In genomic region chr14:93033039-93033982, GRCh38 we compare ENCODE assay signal across 8 cellular contexts.
A peak's percentile ranks its signal among the peaks of the same experiment; 100 is the strongest.
DNase-seq lines count a peak whose midpoint lies in the region; ATAC-seq and TF ChIP-seq lines count a peak whose summit lies in the region.

No MANE protein-coding gene starts in this region.

- H3K27ac ChIP-seq in KOPT-K1 (ENCODE audit: low read depth, low read length, poor library complexity, severe bottlenecking) = peak overlapping the region; percentile 41
- H3K27ac ChIP-seq in esophagus squamous epithelium = peak overlapping the region in 3 of 4 donors; percentile 53 to 85 (median 57)
- no peak overlapping the region for H3K27ac ChIP-seq in aorta (ENCODE audit: low read depth in 1 of 2, low read length in 2 of 2)

- no peak overlapping the region for H3K4me3 Mint-ChIP-seq in activated CD4-positive, alpha-beta T cell treated with anti-CD3 and anti-CD28 coated beads, Interleukin-2, amount 10 ng/mL, durations not matched to agents 7 days and 5 days
- H3K4me3 Mint-ChIP-seq in stimulated activated naive CD8-positive, alpha-beta T cell treated with anti-CD3 and anti-CD28 coated beads, Interleukin-15, amount 100 ng/mL, for 72 hours = peak overlapping the region; percentile 52 to 74

- ATAC-seq in stimulated activated naive CD8-positive, alpha-beta T cell treated with anti-CD3 and anti-CD28 coated beads, Interleukin-15, amount 100 ng/mL, for 72 hours = peak; percentile 16
- ATAC-seq in aorta (ENCODE audit: low FRiP score) (no peak), HG03457 (IDR thresholded peaks at IDR 0.05; ENCODE audit: unreplicated experiment) (no peak)

- H3K27ac Mint-ChIP-seq in activated CD4-positive, alpha-beta T cell treated with anti-CD3 and anti-CD28 coated beads, Interleukin-2, amount 10 ng/mL, durations not matched to agents 7 days and 5 days = peak overlapping the region; percentile 86
- peak overlapping the region; percentile 84 to 93 for H3K27ac Mint-ChIP-seq in stimulated activated naive CD8-positive, alpha-beta T cell treated with anti-CD3 and anti-CD28 coated beads, Interleukin-15, amount 100 ng/mL, for 72 hours

- TF ChIP-seq CTCF in esophagus squamous epithelium (IDR thresholded peaks at IDR 0.05) = no peak

- H3K4me1 Mint-ChIP-seq in activated CD4-positive, alpha-beta T cell treated with anti-CD3 and anti-CD28 coated beads, Interleukin-2, amount 10 ng/mL, durations not matched to agents 7 days and 5 days = peaks cover 26% of the 10 kb centered on the region
- peaks cover 71% of the 10 kb centered on the region for H3K4me1 Mint-ChIP-seq in stimulated activated naive CD8-positive, alpha-beta T cell treated with anti-CD3 and anti-CD28 coated beads, Interleukin-15, amount 100 ng/mL, for 72 hours

- no peaks in the 10 kb centered on the region for H3K9me3 ChIP-seq in KOPT-K1 (ENCODE audit: insufficient read depth, low read length, poor library complexity, severe bottlenecking)
- no peaks in the 10 kb centered on the region for H3K9me3 ChIP-seq in esophagus squamous epithelium
- H3K9me3 ChIP-seq in aorta (ENCODE audit: control insufficient read depth, low read length) = no peaks in the 10 kb centered on the region

- no peaks in the 10 kb centered on the region for H3K27me3 Mint-ChIP-seq in activated CD4-positive, alpha-beta T cell treated with anti-CD3 and anti-CD28 coated beads, Interleukin-2, amount 10 ng/mL, durations not matched to agents 7 days and 5 days
- H3K27me3 Mint-ChIP-seq in stimulated activated naive CD8-positive, alpha-beta T cell treated with anti-CD3 and anti-CD28 coated beads, Interleukin-15, amount 100 ng/mL, for 72 hours = no peaks in the 10 kb centered on the region

- H3K4me3 ChIP-seq in esophagus squamous epithelium = no peak overlapping the region
- H3K4me3 ChIP-seq in aorta (ENCODE audit: low read length in 2 of 2) = no peak overlapping the region

- intact Hi-C loops in esophagus squamous epithelium (cut with DNase I) = no loop called here
- intact Hi-C loops in aorta (cut with DNase I) = no loop called here

- POLR2A ChIA-PET in activated CD4-positive, alpha-beta T cell treated with anti-CD3 and anti-CD28 coated beads, Interleukin-2, amount 10 ng/mL, durations not matched to agents 7 days and 5 days (lab: Charles Lee) = no interaction called here

- WGBS in esophagus squamous epithelium, 2 donors = 50 to 53% methylated on average over 5 to 7 of the region's 7 CpGs
- 92% methylated on average over 7 of the region's 7 CpGs for WGBS in aorta, 2 donors

- no peak for TF ChIP-seq POLR2A in esophagus squamous epithelium (IDR thresholded peaks at IDR 0.05)

- CTCF ChIA-PET in activated CD4-positive, alpha-beta T cell treated with anti-CD3 and anti-CD28 coated beads, Interleukin-2, amount 10 ng/mL, durations not matched to agents 7 days and 5 days (lab: Charles Lee) = interaction anchor here (0.5 to 1.4 kb wide), 2 partner anchors 80 to 186 kb away, joined by 4 to 5 read pairs; no protein-coding TSS in a partner anchor

- no peaks in the 10 kb centered on the region for H3K36me3 Mint-ChIP-seq in activated CD4-positive, alpha-beta T cell treated with anti-CD3 and anti-CD28 coated beads, Interleukin-2, amount 10 ng/mL, durations not matched to agents 7 days and 5 days (ENCODE audit: low read depth)

- no peak for DNase-seq in activated CD4-positive, alpha-beta T cell treated with anti-CD3 and anti-CD28 coated beads, Interleukin-2, amount 10 ng/mL, durations not matched to agents 7 days and 5 days
- DNase-seq in activated CD4-positive, alpha-beta T cell treated with anti-CD3 and anti-CD28 coated beads, Interleukin-2, amount 50 U/mL, for 4 hours = no peak
- DNase-seq in esophagus squamous epithelium (lab: John Stamatoyannopoulos, UW) (no peak), aorta (no peak), kidney tubule cell (ENCODE audit: low spot score) (no peak)
- DNase-seq in stimulated activated naive CD8-positive, alpha-beta T cell treated with anti-CD3 and anti-CD28 coated beads, Interleukin-15, amount 100 ng/mL, for 72 hours = no peak

- H3K4me1 ChIP-seq in esophagus squamous epithelium (peaks cover 25 to 73% (median 41%) of the 10 kb centered on the region in 3 donors), aorta (ENCODE audit: control insufficient read depth in 1 of 2, insufficient read depth in 2 of 2, low read length in 2 of 2) (no peaks in the 10 kb centered on the region)

- peaks cover 9% of the 10 kb centered on the region; the same call in 1 of the 2 replicates for H3K36me3 ChIP-seq in KOPT-K1 (ENCODE audit: insufficient read depth, low read length)
- no peaks in the 10 kb centered on the region for H3K36me3 ChIP-seq in esophagus squamous epithelium
- no peaks in the 10 kb centered on the region for H3K36me3 ChIP-seq in aorta (ENCODE audit: control insufficient read depth in 1 of 2, insufficient read depth in 2 of 2, low read length in 1 of 2)

- H3K9me3 Mint-ChIP-seq in activated CD4-positive, alpha-beta T cell treated with anti-CD3 and anti-CD28 coated beads, Interleukin-2, amount 10 ng/mL, durations not matched to agents 7 days and 5 days = no peaks in the 10 kb centered on the region
- no peaks in the 10 kb centered on the region for H3K9me3 Mint-ChIP-seq in stimulated activated naive CD8-positive, alpha-beta T cell treated with anti-CD3 and anti-CD28 coated beads, Interleukin-15, amount 100 ng/mL, for 72 hours

- no peaks in the 10 kb centered on the region for H3K27me3 ChIP-seq in esophagus squamous epithelium
- no peaks in the 10 kb centered on the region for H3K27me3 ChIP-seq in aorta (ENCODE audit: control insufficient read depth in 1 of 2, insufficient read depth in 2 of 2, low read length in 1 of 2)

Comparison
In these comparisons a context has a peak if more than half of its experiments do, and no peak if none do; other contexts are left out.
1. H3K27ac ChIP-seq: peak in KOPT-K1 (single experiment) and esophagus squamous epithelium (3 of 4); none in aorta (0 of 2).